1 cellular context compared by ENCODE assay signal in the genomic region with DNA sequence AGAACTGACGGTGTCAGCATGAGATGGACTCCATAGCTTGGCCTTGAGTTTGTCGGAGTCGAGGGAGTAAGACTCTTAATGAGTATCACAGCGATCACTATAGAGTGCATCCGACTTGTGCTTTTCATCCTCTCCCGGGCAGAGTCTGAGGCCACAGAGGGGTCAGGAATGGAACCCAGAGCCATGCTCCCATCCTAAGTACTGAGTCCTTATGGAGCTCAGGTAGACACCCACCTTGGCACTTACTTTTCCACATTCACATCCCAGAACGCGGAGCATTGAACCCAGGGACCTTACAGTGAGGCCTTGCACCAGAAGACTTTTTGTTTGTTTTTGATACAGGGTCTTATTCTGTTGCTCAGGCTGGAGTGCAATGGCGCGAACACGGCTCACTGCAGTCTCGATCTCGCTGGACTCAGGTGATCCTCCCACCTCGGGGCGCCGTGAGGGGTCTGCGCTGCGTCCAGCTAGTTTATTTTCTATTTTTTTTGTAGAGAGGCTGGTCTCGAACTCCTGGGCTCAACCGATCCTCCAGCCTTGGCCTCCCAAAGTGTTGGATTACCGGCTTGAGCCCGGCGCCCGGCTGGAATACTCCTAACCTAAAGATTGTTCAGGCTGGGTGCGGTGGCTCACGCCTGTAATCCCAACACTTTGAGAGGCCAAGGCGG.
TF ChIP-seq lines count a peak whose summit lies in the region.

No MANE protein-coding gene starts in this region.

TF ChIP-seq in HepG2, 621 proteins besides CTCF, POLR2A, EP300 and RAD21 (continues in another document):
- no peak for TF ChIP-seq KDM5B (CRISPR knock-in tag; IDR thresholded peaks at IDR 0.05; ENCODE audit: borderline replicate concordance)
- TF ChIP-seq SAFB2 (CRISPR knock-in tag; IDR thresholded peaks at IDR 0.05; ENCODE audit: borderline replicate concordance, low read depth), result no peak
- no peak for TF ChIP-seq ADNP (CRISPR knock-in tag; IDR thresholded peaks at IDR 0.05)
- TF ChIP-seq GATA4 (IDR thresholded peaks at IDR 0.05; ENCODE audit: borderline replicate concordance, low read depth), result no peak
- no peak for TF ChIP-seq EED (CRISPR knock-in tag; IDR thresholded peaks at IDR 0.05)
- no peak for TF ChIP-seq ZNF121 (CRISPR knock-in tag; IDR thresholded peaks at IDR 0.05)
- TF ChIP-seq, protein P1, sequence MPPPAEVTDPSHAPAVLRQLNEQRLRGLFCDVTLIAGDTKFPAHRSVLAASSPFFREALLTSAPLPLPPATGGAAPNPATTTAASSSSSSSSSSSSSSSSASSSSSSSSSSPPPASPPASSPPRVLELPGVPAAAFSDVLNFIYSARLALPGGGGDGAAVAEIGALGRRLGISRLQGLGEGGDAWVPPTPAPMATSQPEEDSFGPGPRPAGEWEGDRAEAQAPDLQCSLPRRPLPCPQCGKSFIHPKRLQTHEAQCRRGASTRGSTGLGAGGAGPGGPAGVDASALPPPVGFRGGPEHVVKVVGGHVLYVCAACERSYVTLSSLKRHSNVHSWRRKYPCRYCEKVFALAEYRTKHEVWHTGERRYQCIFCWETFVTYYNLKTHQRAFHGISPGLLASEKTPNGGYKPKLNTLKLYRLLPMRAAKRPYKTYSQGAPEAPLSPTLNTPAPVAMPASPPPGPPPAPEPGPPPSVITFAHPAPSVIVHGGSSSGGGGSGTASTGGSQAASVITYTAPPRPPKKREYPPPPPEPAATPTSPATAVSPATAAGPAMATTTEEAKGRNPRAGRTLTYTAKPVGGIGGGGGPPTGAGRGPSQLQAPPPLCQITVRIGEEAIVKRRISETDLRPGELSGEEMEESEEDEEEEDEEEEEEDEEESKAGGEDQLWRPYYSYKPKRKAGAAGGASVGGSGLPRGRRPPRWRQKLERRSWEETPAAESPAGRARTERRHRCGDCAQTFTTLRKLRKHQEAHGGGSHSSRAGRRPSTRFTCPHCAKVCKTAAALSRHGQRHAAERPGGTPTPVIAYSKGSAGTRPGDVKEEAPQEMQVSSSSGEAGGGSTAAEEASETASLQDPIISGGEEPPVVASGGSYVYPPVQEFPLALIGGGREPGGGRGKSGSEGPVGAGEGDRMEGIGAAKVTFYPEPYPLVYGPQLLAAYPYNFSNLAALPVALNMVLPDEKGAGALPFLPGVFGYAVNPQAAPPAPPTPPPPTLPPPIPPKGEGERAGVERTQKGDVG (CRISPR knock-in tag; IDR thresholded peaks at IDR 0.05; ENCODE audit: borderline replicate concordance), result no peak
- no peak; the same call in 1 of the 2 replicates for TF ChIP-seq PHF21A (CRISPR knock-in tag; IDR thresholded peaks at IDR 0.05)
- no peak for TF ChIP-seq NR1H2 (CRISPR knock-in tag; IDR thresholded peaks at IDR 0.05; ENCODE audit: borderline replicate concordance, low read depth)
- TF ChIP-seq, protein P2, sequence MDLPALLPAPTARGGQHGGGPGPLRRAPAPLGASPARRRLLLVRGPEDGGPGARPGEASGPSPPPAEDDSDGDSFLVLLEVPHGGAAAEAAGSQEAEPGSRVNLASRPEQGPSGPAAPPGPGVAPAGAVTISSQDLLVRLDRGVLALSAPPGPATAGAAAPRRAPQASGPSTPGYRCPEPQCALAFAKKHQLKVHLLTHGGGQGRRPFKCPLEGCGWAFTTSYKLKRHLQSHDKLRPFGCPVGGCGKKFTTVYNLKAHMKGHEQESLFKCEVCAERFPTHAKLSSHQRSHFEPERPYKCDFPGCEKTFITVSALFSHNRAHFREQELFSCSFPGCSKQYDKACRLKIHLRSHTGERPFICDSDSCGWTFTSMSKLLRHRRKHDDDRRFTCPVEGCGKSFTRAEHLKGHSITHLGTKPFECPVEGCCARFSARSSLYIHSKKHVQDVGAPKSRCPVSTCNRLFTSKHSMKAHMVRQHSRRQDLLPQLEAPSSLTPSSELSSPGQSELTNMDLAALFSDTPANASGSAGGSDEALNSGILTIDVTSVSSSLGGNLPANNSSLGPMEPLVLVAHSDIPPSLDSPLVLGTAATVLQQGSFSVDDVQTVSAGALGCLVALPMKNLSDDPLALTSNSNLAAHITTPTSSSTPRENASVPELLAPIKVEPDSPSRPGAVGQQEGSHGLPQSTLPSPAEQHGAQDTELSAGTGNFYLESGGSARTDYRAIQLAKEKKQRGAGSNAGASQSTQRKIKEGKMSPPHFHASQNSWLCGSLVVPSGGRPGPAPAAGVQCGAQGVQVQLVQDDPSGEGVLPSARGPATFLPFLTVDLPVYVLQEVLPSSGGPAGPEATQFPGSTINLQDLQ (CRISPR knock-in tag; IDR thresholded peaks at IDR 0.05), result no peak
- TF ChIP-seq ZBTB20 (CRISPR knock-in tag; IDR thresholded peaks at IDR 0.05; ENCODE audit: borderline replicate concordance, low read depth), result peak; percentile 46; the same call in 1 of the 2 replicates
- TF ChIP-seq ZNF34 (CRISPR knock-in tag; IDR thresholded peaks at IDR 0.05; ENCODE audit: borderline replicate concordance), result no peak
- no peak for TF ChIP-seq FOXA1 (IDR thresholded peaks at IDR 0.05)
- no peak for TF ChIP-seq FOXA1 (CRISPR knock-in tag; IDR thresholded peaks at IDR 0.05)
- TF ChIP-seq, protein P3, sequence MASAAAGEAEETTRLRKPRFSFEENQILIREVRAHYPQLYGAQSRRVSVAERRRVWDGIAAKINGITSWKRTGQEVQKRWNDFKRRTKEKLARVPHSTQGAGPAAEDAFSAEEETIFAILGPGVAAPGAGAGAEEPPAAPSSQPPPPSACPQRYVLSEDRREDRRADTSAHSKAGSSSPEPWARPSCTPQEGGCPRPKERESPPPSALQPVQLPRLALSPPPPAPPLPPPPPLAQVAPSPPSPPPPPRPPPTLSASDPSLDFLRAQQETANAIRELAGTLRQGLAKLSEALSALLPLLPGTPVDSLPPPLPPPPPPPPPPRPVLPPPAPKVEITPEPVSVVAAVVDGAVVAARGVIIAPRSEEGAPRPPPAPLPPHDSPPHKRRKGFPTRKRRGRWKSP (CRISPR knock-in tag; IDR thresholded peaks at IDR 0.05), result peak; percentile 4; the same call in 1 of the 2 replicates
- TF ChIP-seq ZNF460 (CRISPR knock-in tag; IDR thresholded peaks at IDR 0.05; ENCODE audit: borderline replicate concordance), result no peak
- no peak for TF ChIP-seq FOXP1 (IDR thresholded peaks at IDR 0.05)
- TF ChIP-seq FOXP1 (CRISPR knock-in tag; IDR thresholded peaks at IDR 0.05), result no peak
- TF ChIP-seq NPAS2 (CRISPR knock-in tag; IDR thresholded peaks at IDR 0.05; ENCODE audit: borderline replicate concordance), result no peak
- TF ChIP-seq, protein P4, sequence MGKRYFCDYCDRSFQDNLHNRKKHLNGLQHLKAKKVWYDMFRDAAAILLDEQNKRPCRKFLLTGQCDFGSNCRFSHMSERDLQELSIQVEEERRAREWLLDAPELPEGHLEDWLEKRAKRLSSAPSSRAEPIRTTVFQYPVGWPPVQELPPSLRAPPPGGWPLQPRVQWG (CRISPR knock-in tag; IDR thresholded peaks at IDR 0.05; ENCODE audit: borderline replicate concordance, low read depth), result no peak
- TF ChIP-seq, protein P5, sequence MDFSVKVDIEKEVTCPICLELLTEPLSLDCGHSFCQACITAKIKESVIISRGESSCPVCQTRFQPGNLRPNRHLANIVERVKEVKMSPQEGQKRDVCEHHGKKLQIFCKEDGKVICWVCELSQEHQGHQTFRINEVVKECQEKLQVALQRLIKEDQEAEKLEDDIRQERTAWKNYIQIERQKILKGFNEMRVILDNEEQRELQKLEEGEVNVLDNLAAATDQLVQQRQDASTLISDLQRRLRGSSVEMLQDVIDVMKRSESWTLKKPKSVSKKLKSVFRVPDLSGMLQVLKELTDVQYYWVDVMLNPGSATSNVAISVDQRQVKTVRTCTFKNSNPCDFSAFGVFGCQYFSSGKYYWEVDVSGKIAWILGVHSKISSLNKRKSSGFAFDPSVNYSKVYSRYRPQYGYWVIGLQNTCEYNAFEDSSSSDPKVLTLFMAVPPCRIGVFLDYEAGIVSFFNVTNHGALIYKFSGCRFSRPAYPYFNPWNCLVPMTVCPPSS (IDR thresholded peaks at IDR 0.05), result no peak
- TF ChIP-seq HOXD1 (CRISPR knock-in tag; IDR thresholded peaks at IDR 0.05), result no peak
- TF ChIP-seq, protein P6, sequence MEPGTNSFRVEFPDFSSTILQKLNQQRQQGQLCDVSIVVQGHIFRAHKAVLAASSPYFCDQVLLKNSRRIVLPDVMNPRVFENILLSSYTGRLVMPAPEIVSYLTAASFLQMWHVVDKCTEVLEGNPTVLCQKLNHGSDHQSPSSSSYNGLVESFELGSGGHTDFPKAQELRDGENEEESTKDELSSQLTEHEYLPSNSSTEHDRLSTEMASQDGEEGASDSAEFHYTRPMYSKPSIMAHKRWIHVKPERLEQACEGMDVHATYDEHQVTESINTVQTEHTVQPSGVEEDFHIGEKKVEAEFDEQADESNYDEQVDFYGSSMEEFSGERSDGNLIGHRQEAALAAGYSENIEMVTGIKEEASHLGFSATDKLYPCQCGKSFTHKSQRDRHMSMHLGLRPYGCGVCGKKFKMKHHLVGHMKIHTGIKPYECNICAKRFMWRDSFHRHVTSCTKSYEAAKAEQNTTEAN (CRISPR knock-in tag; conservative IDR thresholded peaks at IDR 0.05), result no peak
- TF ChIP-seq, protein P7, sequence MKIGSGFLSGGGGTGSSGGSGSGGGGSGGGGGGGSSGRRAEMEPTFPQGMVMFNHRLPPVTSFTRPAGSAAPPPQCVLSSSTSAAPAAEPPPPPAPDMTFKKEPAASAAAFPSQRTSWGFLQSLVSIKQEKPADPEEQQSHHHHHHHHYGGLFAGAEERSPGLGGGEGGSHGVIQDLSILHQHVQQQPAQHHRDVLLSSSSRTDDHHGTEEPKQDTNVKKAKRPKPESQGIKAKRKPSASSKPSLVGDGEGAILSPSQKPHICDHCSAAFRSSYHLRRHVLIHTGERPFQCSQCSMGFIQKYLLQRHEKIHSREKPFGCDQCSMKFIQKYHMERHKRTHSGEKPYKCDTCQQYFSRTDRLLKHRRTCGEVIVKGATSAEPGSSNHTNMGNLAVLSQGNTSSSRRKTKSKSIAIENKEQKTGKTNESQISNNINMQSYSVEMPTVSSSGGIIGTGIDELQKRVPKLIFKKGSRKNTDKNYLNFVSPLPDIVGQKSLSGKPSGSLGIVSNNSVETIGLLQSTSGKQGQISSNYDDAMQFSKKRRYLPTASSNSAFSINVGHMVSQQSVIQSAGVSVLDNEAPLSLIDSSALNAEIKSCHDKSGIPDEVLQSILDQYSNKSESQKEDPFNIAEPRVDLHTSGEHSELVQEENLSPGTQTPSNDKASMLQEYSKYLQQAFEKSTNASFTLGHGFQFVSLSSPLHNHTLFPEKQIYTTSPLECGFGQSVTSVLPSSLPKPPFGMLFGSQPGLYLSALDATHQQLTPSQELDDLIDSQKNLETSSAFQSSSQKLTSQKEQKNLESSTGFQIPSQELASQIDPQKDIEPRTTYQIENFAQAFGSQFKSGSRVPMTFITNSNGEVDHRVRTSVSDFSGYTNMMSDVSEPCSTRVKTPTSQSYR (CRISPR knock-in tag; IDR thresholded peaks at IDR 0.05; ENCODE audit: borderline replicate concordance), result no peak
- no peak for TF ChIP-seq ZNF790 (CRISPR knock-in tag; IDR thresholded peaks at IDR 0.05; ENCODE audit: borderline replicate concordance)
- TF ChIP-seq ZFP36L1 (CRISPR knock-in tag; IDR thresholded peaks at IDR 0.05), result 0 out of 2 replicates have a peak, but pooled peaks have one; percentile 38
- TF ChIP-seq, protein P8, sequence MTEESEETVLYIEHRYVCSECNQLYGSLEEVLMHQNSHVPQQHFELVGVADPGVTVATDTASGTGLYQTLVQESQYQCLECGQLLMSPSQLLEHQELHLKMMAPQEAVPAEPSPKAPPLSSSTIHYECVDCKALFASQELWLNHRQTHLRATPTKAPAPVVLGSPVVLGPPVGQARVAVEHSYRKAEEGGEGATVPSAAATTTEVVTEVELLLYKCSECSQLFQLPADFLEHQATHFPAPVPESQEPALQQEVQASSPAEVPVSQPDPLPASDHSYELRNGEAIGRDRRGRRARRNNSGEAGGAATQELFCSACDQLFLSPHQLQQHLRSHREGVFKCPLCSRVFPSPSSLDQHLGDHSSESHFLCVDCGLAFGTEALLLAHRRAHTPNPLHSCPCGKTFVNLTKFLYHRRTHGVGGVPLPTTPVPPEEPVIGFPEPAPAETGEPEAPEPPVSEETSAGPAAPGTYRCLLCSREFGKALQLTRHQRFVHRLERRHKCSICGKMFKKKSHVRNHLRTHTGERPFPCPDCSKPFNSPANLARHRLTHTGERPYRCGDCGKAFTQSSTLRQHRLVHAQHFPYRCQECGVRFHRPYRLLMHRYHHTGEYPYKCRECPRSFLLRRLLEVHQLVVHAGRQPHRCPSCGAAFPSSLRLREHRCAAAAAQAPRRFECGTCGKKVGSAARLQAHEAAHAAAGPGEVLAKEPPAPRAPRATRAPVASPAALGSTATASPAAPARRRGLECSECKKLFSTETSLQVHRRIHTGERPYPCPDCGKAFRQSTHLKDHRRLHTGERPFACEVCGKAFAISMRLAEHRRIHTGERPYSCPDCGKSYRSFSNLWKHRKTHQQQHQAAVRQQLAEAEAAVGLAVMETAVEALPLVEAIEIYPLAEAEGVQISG (CRISPR knock-in tag; IDR thresholded peaks at IDR 0.05), result no peak
- TF ChIP-seq SAP130 (CRISPR knock-in tag; IDR thresholded peaks at IDR 0.05; ENCODE audit: low read depth), result no peak
- TF ChIP-seq HOXA7 (CRISPR knock-in tag; IDR thresholded peaks at IDR 0.05), result no peak
- no peak for TF ChIP-seq NR2C2 (CRISPR knock-in tag; IDR thresholded peaks at IDR 0.05; ENCODE audit: borderline replicate concordance)
- TF ChIP-seq, protein P9, sequence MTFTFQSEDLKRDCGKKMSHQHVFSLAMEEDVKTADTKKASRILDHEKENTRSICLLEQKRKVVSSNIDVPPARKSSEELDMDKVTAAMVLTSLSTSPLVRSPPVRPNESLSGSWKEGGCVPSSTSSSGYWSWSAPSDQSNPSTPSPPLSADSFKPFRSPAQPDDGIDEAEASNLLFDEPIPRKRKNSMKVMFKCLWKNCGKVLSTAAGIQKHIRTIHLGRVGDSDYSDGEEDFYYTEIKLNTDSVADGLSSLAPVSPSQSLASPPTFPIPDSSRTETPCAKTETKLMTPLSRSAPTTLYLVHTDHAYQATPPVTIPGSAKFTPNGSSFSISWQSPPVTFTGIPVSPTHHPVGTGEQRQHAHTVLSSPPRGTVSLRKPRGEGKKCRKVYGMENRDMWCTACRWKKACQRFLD (CRISPR knock-in tag; IDR thresholded peaks at IDR 0.05; ENCODE audit: borderline replicate concordance), result no peak
- no peak for TF ChIP-seq NFRKB (IDR thresholded peaks at IDR 0.05)
- TF ChIP-seq, protein P10, sequence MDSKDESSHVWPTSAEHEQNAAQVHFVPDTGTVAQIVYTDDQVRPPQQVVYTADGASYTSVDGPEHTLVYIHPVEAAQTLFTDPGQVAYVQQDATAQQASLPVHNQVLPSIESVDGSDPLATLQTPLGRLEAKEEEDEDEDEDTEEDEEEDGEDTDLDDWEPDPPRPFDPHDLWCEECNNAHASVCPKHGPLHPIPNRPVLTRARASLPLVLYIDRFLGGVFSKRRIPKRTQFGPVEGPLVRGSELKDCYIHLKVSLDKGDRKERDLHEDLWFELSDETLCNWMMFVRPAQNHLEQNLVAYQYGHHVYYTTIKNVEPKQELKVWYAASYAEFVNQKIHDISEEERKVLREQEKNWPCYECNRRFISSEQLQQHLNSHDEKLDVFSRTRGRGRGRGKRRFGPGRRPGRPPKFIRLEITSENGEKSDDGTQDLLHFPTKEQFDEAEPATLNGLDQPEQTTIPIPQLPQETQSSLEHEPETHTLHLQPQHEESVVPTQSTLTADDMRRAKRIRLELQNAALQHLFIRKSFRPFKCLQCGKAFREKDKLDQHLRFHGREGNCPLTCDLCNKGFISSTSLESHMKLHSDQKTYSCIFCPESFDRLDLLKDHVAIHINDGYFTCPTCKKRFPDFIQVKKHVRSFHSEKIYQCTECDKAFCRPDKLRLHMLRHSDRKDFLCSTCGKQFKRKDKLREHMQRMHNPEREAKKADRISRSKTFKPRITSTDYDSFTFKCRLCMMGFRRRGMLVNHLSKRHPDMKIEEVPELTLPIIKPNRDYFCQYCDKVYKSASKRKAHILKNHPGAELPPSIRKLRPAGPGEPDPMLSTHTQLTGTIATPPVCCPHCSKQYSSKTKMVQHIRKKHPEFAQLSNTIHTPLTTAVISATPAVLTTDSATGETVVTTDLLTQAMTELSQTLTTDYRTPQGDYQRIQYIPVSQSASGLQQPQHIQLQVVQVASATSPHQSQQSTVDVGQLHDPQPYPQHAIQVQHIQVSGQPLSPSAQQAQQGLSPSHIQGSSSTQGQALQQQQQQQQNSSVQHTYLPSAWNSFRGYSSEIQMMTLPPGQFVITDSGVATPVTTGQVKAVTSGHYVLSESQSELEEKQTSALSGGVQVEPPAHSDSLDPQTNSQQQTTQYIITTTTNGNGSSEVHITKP (CRISPR knock-in tag; IDR thresholded peaks at IDR 0.05; ENCODE audit: low read depth), result no peak
- TF ChIP-seq ZNF570 (CRISPR knock-in tag; IDR thresholded peaks at IDR 0.05; ENCODE audit: borderline replicate concordance), result no peak
